ENCODE assay signal across 15 cellular contexts in genomic region chr5:167511276-167511675, GRCh38.
A peak's percentile ranks its signal among the peaks of the same experiment; 100 is the strongest.
DNase-seq lines count a peak whose midpoint lies in the region; ATAC-seq, FAIRE-seq and TF ChIP-seq lines count a peak whose summit lies in the region.
"Had no signal": no experiment of that assay in that cellular context is flagged by ENCODE, and none has a peak within 500 bp of the region (broad histone marks: within the 10 kb centered on the region; RNA-seq: fewer than 3 reads in every experiment).

No MANE protein-coding gene starts in this region.

- H2BK120ac ChIP-seq in H1 (replicated peaks; ENCODE audit: low read depth, low read length), result no peak overlapping the region

- no peak overlapping the region for H3K23ac ChIP-seq in H1 (ENCODE audit: insufficient read length)

- POLR2A ChIA-PET in H1 (lab: Charles Lee; ENCODE audit: partially characterized antibody), result interaction anchor here (1.2 kb wide), 1 partner anchor 9 kb away, joined by 3 read pairs; no protein-coding TSS in a partner anchor

- H2BK12ac ChIP-seq in H1 (ENCODE audit: low read depth, low read length), result 0 out of 2 replicates have a peak overlapping the region, but pooled peaks have one; percentile 56

- H3K4me3 ChIP-seq in HUES48 (ENCODE audit: low read depth, low read length) (peak overlapping the region; percentile 40), H1 (ENCODE audit: extremely low read depth in 1 of 4, insufficient read depth in 2 of 4, low read depth in 3 of 4, low read length in 4 of 4) (peak overlapping the region in 1 of 4 experiments; percentile 5; a peak in 1 of 8 replicates), iPS-18a (ENCODE audit: low read length) (no peak overlapping the region), smooth muscle cell (no peak overlapping the region)
- H3K4me3 ChIP-seq: A549, HAP-1 had no signal

- H4K8ac ChIP-seq in H1 (ENCODE audit: extremely low read depth, insufficient read depth, low read length), result no peak overlapping the region

- TF ChIP-seq POLR2A in H1 (IDR thresholded peaks at IDR 0.05; ENCODE audit: control extremely low read depth in 1 of 2, low read depth in 2 of 2, low read length in 2 of 2), result no peak; a peak in 1 of 3 replicates

- no peak for TF ChIP-seq RAD21 in H1 (IDR thresholded peaks at IDR 0.05 in 1 of 2, conservative IDR thresholded peaks at IDR 0.05 in 1 of 2; ENCODE audit: low read depth in 2 of 2, low read length in 2 of 2)

- peak overlapping the region; percentile 80; the same call in 1 of the 2 replicates for H2BK5ac ChIP-seq in H1 (ENCODE audit: low read depth, low read length)

- no peaks in the 10 kb centered on the region for H3K36me3 ChIP-seq in HUES48 (ENCODE audit: control insufficient read depth, insufficient read depth, low read length)
- no peaks in the 10 kb centered on the region for H3K36me3 ChIP-seq in H1 (ENCODE audit: control insufficient read depth in 2 of 4, insufficient read depth in 4 of 4, low read length in 3 of 4)
- no peaks in the 10 kb centered on the region for H3K36me3 ChIP-seq in iPS-18a (ENCODE audit: control insufficient read depth, low read depth, low read length)
- H3K36me3 ChIP-seq in smooth muscle cell (ENCODE audit: low read depth), result no peaks in the 10 kb centered on the region
- H3K36me3 ChIP-seq: BE2C, HAP-1 had no signal

- CTCF ChIA-PET in H1 (lab: Charles Lee; ENCODE audit: partially characterized antibody), result interaction anchor here (0.7 to 1.3 kb wide), 5 partner anchors 17 to 527 kb away, joined by 3 to 6 read pairs (median 3); no protein-coding TSS in a partner anchor

- peak; percentile 96 for FAIRE-seq in H1 (lab: Jason Lieb, UNC)
- FAIRE-seq: A549, G401.6, GM12891 had no signal

- H3K4ac ChIP-seq in H1 (replicated peaks; ENCODE audit: insufficient read length, low read depth, low read length), result no peak overlapping the region

- no peak overlapping the region for H2AK5ac ChIP-seq in H1 (ENCODE audit: low read depth, low read length)

- DNase-seq in H1 (ENCODE audit: low read depth in 1 of 2, low spot score in 2 of 2), result peak in 1 of 2 experiments; percentile 21
- no peak for DNase-seq in mesenteric fat pad (ENCODE audit: low spot score)
- DNase-seq in smooth muscle cell (lab: John Stamatoyannopoulos, UW; ENCODE audit: unreplicated experiment), result no peak
- DNase-seq: BE2C; CD4-positive, alpha-beta memory T cell; DMS79 had no signal

- TF ChIP-seq CTCF in H1 (IDR thresholded peaks at IDR 0.05; ENCODE audit: control extremely low read depth in 1 of 3, insufficient read depth in 1 of 3, low read depth in 1 of 3, low read length in 3 of 3) (no peak), smooth muscle cell (IDR thresholded peaks at IDR 0.05; ENCODE audit: borderline replicate concordance, insufficient read depth, poor library complexity, severe bottlenecking) (no peak)

- no peaks in the 10 kb centered on the region for H3K23me2 ChIP-seq in H1 (ENCODE audit: low read depth, low read length)

- no peak overlapping the region for H2BK15ac ChIP-seq in H1 (ENCODE audit: low read length)

- no peaks in the 10 kb centered on the region for H4K20me1 ChIP-seq in H1 (replicated peaks in 1 of 2; ENCODE audit: control insufficient read depth in 1 of 2, insufficient read depth in 2 of 2, low read length in 2 of 2)
- no peaks in the 10 kb centered on the region for H4K20me1 ChIP-seq in smooth muscle cell (ENCODE audit: low read depth)

- H4K91ac ChIP-seq in H1 (replicated peaks; ENCODE audit: insufficient read length, low read length), result no peak overlapping the region

- no peak overlapping the region for H4K5ac ChIP-seq in H1 (ENCODE audit: insufficient read length, low read depth, low read length)

- peak overlapping the region; percentile 31 to 73 for H3K4me2 ChIP-seq in H1 (ENCODE audit: insufficient read depth in 1 of 2, low read depth in 2 of 2, low read length in 2 of 2)
- H3K4me2 ChIP-seq in smooth muscle cell, result no peak overlapping the region
- H3K4me2 ChIP-seq: A549 had no signal

- 13% methylated on average over 1 of the region's 1 CpG; no CpG with 5 or more reads in 1 of the 2 experiments for WGBS in H1 (ENCODE audit: extremely low coverage in 1 of 2, insufficient coverage in 1 of 2, insufficient read length in 1 of 2, insufficient replicate concordance in 2 of 2, low coverage in 1 of 2, low lambda C conversion rate in 2 of 2, missing lambda C conversion rate in 1 of 2), 2 experiments
- 42% methylated on average over 1 of the region's 1 CpG for WGBS in smooth muscle cell (ENCODE audit: low lambda C conversion rate)

- H2AFZ ChIP-seq in H1 (ENCODE audit: low read length) (no peak overlapping the region), smooth muscle cell (ENCODE audit: low read depth) (no peak overlapping the region)

- H3K27me3 ChIP-seq in HUES48 (ENCODE audit: control insufficient read depth, insufficient read depth, low read length), result no peaks in the 10 kb centered on the region
- H3K27me3 ChIP-seq in H1 (replicated peaks in 1 of 4; ENCODE audit: control insufficient read depth in 3 of 4, extremely low read depth in 1 of 4, insufficient read depth in 3 of 4, low read length in 3 of 4), result no peaks in the 10 kb centered on the region
- no peaks in the 10 kb centered on the region for H3K27me3 ChIP-seq in iPS-18a (ENCODE audit: control insufficient read depth, insufficient read depth, low read length)
- H3K27me3 ChIP-seq in smooth muscle cell (ENCODE audit: low read depth), result no peaks in the 10 kb centered on the region

- H3K9ac ChIP-seq in HUES48 (ENCODE audit: low read depth, low read length), result 0 out of 2 replicates have a peak overlapping the region, but pooled peaks have one; percentile 9
- H3K9ac ChIP-seq in H1 (replicated peaks in 1 of 4; ENCODE audit: extremely low read depth in 1 of 4, low read depth in 3 of 4, low read length in 3 of 4), result no peak overlapping the region
- H3K9ac ChIP-seq in iPS-18a (ENCODE audit: low read length), result no peak overlapping the region
- no peak overlapping the region for H3K9ac ChIP-seq in smooth muscle cell (ENCODE audit: low read depth)

- no peaks in the 10 kb centered on the region for H3F3A ChIP-seq in smooth muscle cell (ENCODE audit: low read depth)

- peak overlapping the region; percentile 45 for H3K27ac ChIP-seq in HUES48 (ENCODE audit: low read depth, low read length)
- H3K27ac ChIP-seq in H1 (ENCODE audit: low read depth, low read length), result no peak overlapping the region
- peak overlapping the region; percentile 8 for H3K27ac ChIP-seq in iPS-18a (ENCODE audit: low read length)
- no peak overlapping the region for H3K27ac ChIP-seq in smooth muscle cell (ENCODE audit: low read depth)
- H3K27ac ChIP-seq: A549, C4-2B had no signal

- ATAC-seq in GM18520 (IDR thresholded peaks at IDR 0.05; ENCODE audit: unreplicated experiment) (no peak), GM21529 (IDR thresholded peaks at IDR 0.05; ENCODE audit: unreplicated experiment) (no peak)
- ATAC-seq: A549 had no signal

- H3K79me1 ChIP-seq in H1 (ENCODE audit: low read depth, low read length), result no peaks in the 10 kb centered on the region

- H3K79me2 ChIP-seq in H1 (ENCODE audit: control insufficient read depth in 1 of 2, insufficient read depth in 2 of 2, low read length in 2 of 2) (no peaks in the 10 kb centered on the region), smooth muscle cell (ENCODE audit: low read depth) (no peaks in the 10 kb centered on the region)

- no peak overlapping the region for H3K56ac ChIP-seq in H1 (replicated peaks; ENCODE audit: insufficient read length, low read depth, low read length)

- no peak overlapping the region; the same call in 1 of the 2 replicates for H2BK20ac ChIP-seq in H1 (ENCODE audit: low read length)

- H3K18ac ChIP-seq in H1 (ENCODE audit: extremely low read depth, low read length), result no peak overlapping the region

- no peaks in the 10 kb centered on the region for H3K9me3 ChIP-seq in HUES48 (ENCODE audit: control insufficient read depth, insufficient read depth, low read length)
- no peaks in the 10 kb centered on the region for H3K9me3 ChIP-seq in H1 (ENCODE audit: insufficient read depth in 2 of 2, low read depth in 1 of 2, low read length in 1 of 2)
- H3K9me3 ChIP-seq in iPS-18a (ENCODE audit: control insufficient read depth, low read depth, low read length), result no peaks in the 10 kb centered on the region
- H3K9me3 ChIP-seq in smooth muscle cell (replicated peaks; ENCODE audit: low read depth), result no peaks in the 10 kb centered on the region
- H3K9me3 ChIP-seq: A549, BE2C, HAP-1 had no signal

- no peak for TF ChIP-seq EP300 in H1 (IDR thresholded peaks at IDR 0.05; ENCODE audit: borderline replicate concordance in 1 of 2, low read depth in 2 of 2, low read length in 2 of 2)

- peaks cover 34% of the 10 kb centered on the region for H3K4me1 ChIP-seq in HUES48 (ENCODE audit: control insufficient read depth, insufficient read depth, low read length)
- peaks cover 0 to 5% (median 3%) of the 10 kb centered on the region in 4 experiments; a peak in 4 of 7 replicates for H3K4me1 ChIP-seq in H1 (replicated peaks in 1 of 4; ENCODE audit: control insufficient read depth in 3 of 4, insufficient read depth in 4 of 4, low read length in 3 of 4)
- H3K4me1 ChIP-seq in iPS-18a (ENCODE audit: control insufficient read depth, low read depth, low read length), result peaks cover 27% of the 10 kb centered on the region
- no peaks in the 10 kb centered on the region for H3K4me1 ChIP-seq in smooth muscle cell (ENCODE audit: low read depth)
- H3K4me1 ChIP-seq: A549, BE2C had no signal

- no peak overlapping the region for H3K14ac ChIP-seq in H1 (ENCODE audit: insufficient read length)

TF ChIP-seq in H1, 55 proteins besides CTCF, POLR2A, EP300 and RAD21 (continues in another document):
- TF ChIP-seq GABPA (IDR thresholded peaks at IDR 0.05; ENCODE audit: borderline replicate concordance, insufficient read depth, low read length) (no peak), E2F6 (IDR thresholded peaks at IDR 0.05) (no peak), RXRA (IDR thresholded peaks at IDR 0.05; ENCODE audit: insufficient read depth, low read depth, low read length) (no peak), ATF2 (IDR thresholded peaks at IDR 0.05; ENCODE audit: low read length) (no peak)

Comparison
In these comparisons a context has a peak if more than half of its experiments do, and no peak if none do; other contexts are left out.
1. H3K27ac ChIP-seq: peak in HUES48 (single experiment) and iPS-18a (single experiment); none in H1 (single experiment) and smooth muscle cell (single experiment).